18 cellular contexts compared by ENCODE assay signal in genomic region chr15:69744421-69745162, GRCh38.
DNase-seq lines count a peak whose midpoint lies in the region; ATAC-seq and TF ChIP-seq lines count a peak whose summit lies in the region.
"Had no signal": no experiment of that assay in that cellular context is flagged by ENCODE, and none has a peak within 500 bp of the region (broad histone marks: within the 10 kb centered on the region; RNA-seq: fewer than 3 reads in every experiment).

No MANE protein-coding gene starts in this region.

- H3K27me3 ChIP-seq in Karpas-422 (ENCODE audit: low read length) (no peaks in the 10 kb centered on the region), esophagus muscularis mucosa (peaks cover 0 to 18% (median 0%) of the 10 kb centered on the region in 4 donors)

- peak; percentile 34 for ATAC-seq in activated B cell treated with CpG ODN at 0.5 μM for 24 hours (ENCODE audit: low read depth)
- ATAC-seq in naive thymus-derived CD8-positive, alpha-beta T cell, result peak; percentile 54 to 56
- ATAC-seq: HCT116 had no signal

- H3K36me3 ChIP-seq in Karpas-422 (ENCODE audit: insufficient read depth, low read length) (no peaks in the 10 kb centered on the region), esophagus muscularis mucosa (no peaks in the 10 kb centered on the region)
- H3K36me3 ChIP-seq: BLaER1 treated with 17β-estradiol and CSF1 and Interleukin-3, amounts not matched to agents 10 nM and 100 nM had no signal

- H3K27ac Mint-ChIP-seq in activated B cell treated with CpG ODN at 0.5 μM for 24 hours (no peak overlapping the region), type B pancreatic cell (no peak overlapping the region)
- H3K27ac Mint-ChIP-seq in naive thymus-derived CD8-positive, alpha-beta T cell, result no peak overlapping the region

- intact Hi-C loops in activated B cell treated with CpG ODN at 0.5 μM for 24 hours (cut with micrococcal nuclease) (no loop called here), esophagus muscularis mucosa (cut with DNase I) (loop anchor here (10.0 kb wide), 1 partner anchor 60 kb away; no protein-coding TSS in a partner anchor)

- H3K4me1 ChIP-seq in Karpas-422 (ENCODE audit: low read length) (peaks cover 21% of the 10 kb centered on the region), esophagus muscularis mucosa (peaks cover 0 to 3% (median 0%) of the 10 kb centered on the region in 4 donors)

- H2AFZ ChIP-seq in Karpas-422 (ENCODE audit: low read length), result no peak overlapping the region

- POLR2A ChIA-PET in activated B cell treated with CpG ODN at 0.5 μM for 24 hours (lab: Charles Lee), result interaction anchor here (0.6 to 2.1 kb wide), 3 partner anchors 9 to 352 kb away, joined by 3 to 8 read pairs (median 5); no protein-coding TSS in a partner anchor
- POLR2A ChIA-PET in naive thymus-derived CD8-positive, alpha-beta T cell (lab: Charles Lee), result interaction anchor here (0.7 to 3.5 kb wide), 5 partner anchors 10 to 353 kb away, joined by 3 to 16 read pairs (median 4); partner anchors contain the start of gene TLE3

- H3K27me3 Mint-ChIP-seq in activated B cell treated with CpG ODN at 0.5 μM for 24 hours (peaks cover 17% of the 10 kb centered on the region), type B pancreatic cell (peaks cover 56% of the 10 kb centered on the region)
- H3K27me3 Mint-ChIP-seq in naive thymus-derived CD8-positive, alpha-beta T cell, result peaks cover 9 to 71% (median 39%) of the 10 kb centered on the region in 5 donors

- H3K9me3 Mint-ChIP-seq in activated B cell treated with CpG ODN at 0.5 μM for 24 hours (no peaks in the 10 kb centered on the region), type B pancreatic cell (peaks cover 4% of the 10 kb centered on the region)
- peaks cover 0 to 9% (median 0%) of the 10 kb centered on the region in 9 donors for H3K9me3 Mint-ChIP-seq in naive thymus-derived CD8-positive, alpha-beta T cell

- H3K36me3 Mint-ChIP-seq in activated B cell treated with CpG ODN at 0.5 μM for 24 hours (ENCODE audit: low read depth), result no peaks in the 10 kb centered on the region
- H3K36me3 Mint-ChIP-seq in naive thymus-derived CD8-positive, alpha-beta T cell, result peaks cover 0 to 7% (median 6%) of the 10 kb centered on the region in 3 donors
- no peaks in the 10 kb centered on the region for H3K36me3 Mint-ChIP-seq in type B pancreatic cell

- H4K20me1 ChIP-seq in Karpas-422 (ENCODE audit: insufficient read depth, low read depth, low read length), result no peaks in the 10 kb centered on the region

- no peak overlapping the region for H3K4me3 Mint-ChIP-seq in activated B cell treated with CpG ODN at 0.5 μM for 24 hours
- peak overlapping the region in 3 of 10 donors; percentile 15 to 49 (median 29) for H3K4me3 Mint-ChIP-seq in naive thymus-derived CD8-positive, alpha-beta T cell
- H3K4me3 Mint-ChIP-seq in type B pancreatic cell, result no peak overlapping the region

- TF ChIP-seq CTCF in activated B cell treated with CpG ODN at 0.5 μM for 24 hours (IDR thresholded peaks at IDR 0.05) (no peak), type B pancreatic cell (conservative IDR thresholded peaks at IDR 0.05) (no peak), esophagus muscularis mucosa (IDR thresholded peaks at IDR 0.05) (no peak)

- H3K4me1 Mint-ChIP-seq in activated B cell treated with CpG ODN at 0.5 μM for 24 hours (peaks cover 15% of the 10 kb centered on the region), type B pancreatic cell (ENCODE audit: unreplicated experiment) (peaks cover 32% of the 10 kb centered on the region)
- peaks cover 20 to 40% (median 26%) of the 10 kb centered on the region in 4 donors for H3K4me1 Mint-ChIP-seq in naive thymus-derived CD8-positive, alpha-beta T cell

- peak; percentile 19 for DNase-seq in activated CD4-positive, CD25-positive, alpha-beta regulatory T cell treated with anti-CD3 and anti-CD28 coated beads, Interleukin-2, amount 50 U/mL, for 72 hours
- DNase-seq in activated CD4-positive, CD25-positive, alpha-beta regulatory T cell (lab: John Stamatoyannopoulos, UW), result no peak
- no peak for DNase-seq in Karpas-422
- no peak for DNase-seq in activated B cell treated with CpG ODN at 0.5 μM for 24 hours
- no peak for DNase-seq in naive thymus-derived CD8-positive, alpha-beta T cell
- no peak for DNase-seq in NCI-H510A treated with DMSO at 0.1 percent for 48 hours (lab: John Stamatoyannopoulos, UW)
- no peak for DNase-seq in type B pancreatic cell (ENCODE audit: extremely low spot score, unreplicated experiment)
- no peak for DNase-seq in esophagus muscularis mucosa (ENCODE audit: extremely low spot score)
- DNase-seq: COR-L47; NCI-H146; NCI-H2081 treated with DMSO at 0.1 percent for 48 hours; NCI-H2227 treated with DMSO at 0.1 percent for 48 hours; NCI-H526; NK-92 treated with Interleukin-12 subunit alpha and Interleukin-12 subunit beta, amount 100 ng/mL, for 24 hours had no signal

- no peaks in the 10 kb centered on the region for H3K9me2 ChIP-seq in Karpas-422 (replicated peaks; ENCODE audit: insufficient read depth, low read length)

- TF ChIP-seq POLR2A in esophagus muscularis mucosa (IDR thresholded peaks at IDR 0.05; ENCODE audit: low read depth), result no peak

- H3K9me3 ChIP-seq in Karpas-422 (ENCODE audit: low read length), result peaks cover 4% of the 10 kb centered on the region
- peaks cover 0 to 9% (median 0%) of the 10 kb centered on the region in 4 donors for H3K9me3 ChIP-seq in esophagus muscularis mucosa

- H3K79me2 ChIP-seq in Karpas-422 (ENCODE audit: low read length), result no peaks in the 10 kb centered on the region

- H3K9ac ChIP-seq in Karpas-422 (ENCODE audit: low read length), result no peak overlapping the region
- H3K9ac ChIP-seq: BLaER1 treated with 17β-estradiol and CSF1 and Interleukin-3, amounts not matched to agents 10 nM and 100 nM had no signal

- H3K27ac ChIP-seq in Karpas-422 (ENCODE audit: low read length) (no peak overlapping the region), esophagus muscularis mucosa (replicated peaks in 1 of 4) (no peak overlapping the region)
- H3K27ac ChIP-seq: 22Rv1; BLaER1 treated with 17β-estradiol and CSF1 and Interleukin-3, amounts not matched to agents 10 nM and 100 nM; SK-N-MC had no signal

- CTCF ChIA-PET in activated B cell treated with CpG ODN at 0.5 μM for 24 hours (lab: Charles Lee), result interaction anchor here (1.0 to 1.4 kb wide), 2 partner anchors 21 to 791 kb away, joined by 3 read pairs; no protein-coding TSS in a partner anchor

- no peak for TF ChIP-seq EP300 in esophagus muscularis mucosa (IDR thresholded peaks at IDR 0.05)

- WGBS in esophagus muscularis mucosa, result 57% methylated on average over 4 of the region's 5 CpGs

- H3K4me3 ChIP-seq in Karpas-422 (ENCODE audit: low read length) (no peak overlapping the region), esophagus muscularis mucosa (no peak overlapping the region)
- H3K4me3 ChIP-seq: BLaER1 treated with 17β-estradiol and CSF1 and Interleukin-3, amounts not matched to agents 10 nM and 100 nM; SK-N-MC had no signal

- H3K4me2 ChIP-seq in Karpas-422 (ENCODE audit: low read depth, low read length, poor library complexity, severe bottlenecking), result peak overlapping the region; percentile 33
